In genomic region chr22:23109441-23109978, GRCh38 we compare ENCODE assay signal across 14 cellular contexts. TPM values are rescaled to one million over a fixed set of nuclear protein-coding genes. Genes with fewer than 3 reads are reported as not detected.
"Had no signal": no experiment of that assay in that cellular context is flagged by ENCODE, and none has a peak within 500 bp of the region (broad histone marks: within the 10 kb centered on the region; RNA-seq: fewer than 3 reads in every experiment).

No MANE protein-coding gene starts in this region.

- H3K4me1 Mint-ChIP-seq: activated CD4-positive, alpha-beta T cell treated with anti-CD3 and anti-CD28 coated beads, Interleukin-2, amount 10 ng/mL, durations not matched to agents 7 days and 5 days had no signal

- H3K9me3 Mint-ChIP-seq: activated CD4-positive, alpha-beta T cell treated with anti-CD3 and anti-CD28 coated beads, Interleukin-2, amount 10 ng/mL, durations not matched to agents 7 days and 5 days; nephron had no signal

- DNase-seq: activated CD4-positive, alpha-beta T cell treated with anti-CD3 and anti-CD28 coated beads, Interleukin-2, amount 10 ng/mL, durations not matched to agents 7 days and 5 days; activated CD8-positive, alpha-beta memory T cell treated with anti-CD3 and anti-CD28 coated beads, Interleukin-2, amount 50 U/mL, for 48 hours; colonic mucosa; effector CD4-positive, alpha-beta T cell; hippocampal formation; left ventricle myocardium inferior; right cardiac atrium; small intestine; stimulated activated CD4-positive, alpha-beta T cell treated with anti-CD3 and anti-CD28 coated beads, Interleukin-4, amount 100 ng/mL, for 24 hours; stimulated activated naive CD4-positive, alpha-beta T cell treated with Interleukin-2 at 50 U/mL for 16 hours had no signal

- H3K27ac Mint-ChIP-seq: activated CD4-positive, alpha-beta T cell treated with anti-CD3 and anti-CD28 coated beads, Interleukin-2, amount 10 ng/mL, durations not matched to agents 7 days and 5 days; nephron had no signal

- H3K4me3 Mint-ChIP-seq: activated CD4-positive, alpha-beta T cell treated with anti-CD3 and anti-CD28 coated beads, Interleukin-2, amount 10 ng/mL, durations not matched to agents 7 days and 5 days; nephron had no signal

- H3K27me3 Mint-ChIP-seq: activated CD4-positive, alpha-beta T cell treated with anti-CD3 and anti-CD28 coated beads, Interleukin-2, amount 10 ng/mL, durations not matched to agents 7 days and 5 days; progenitor cell of endocrine pancreas had no signal

- ATAC-seq: right cardiac atrium had no signal

RNA-seq across cellular contexts. Expression of gene RSPH14, which starts 32.3 kb away (rescaled TPM):
- total RNA-seq: glomerular endothelial cell, left ventricle myocardium inferior, right cardiac atrium had no signal
- polyA plus RNA-seq: keratinocyte had no signal
